ENCODE assay signal across 9 cellular contexts in the genomic region with DNA sequence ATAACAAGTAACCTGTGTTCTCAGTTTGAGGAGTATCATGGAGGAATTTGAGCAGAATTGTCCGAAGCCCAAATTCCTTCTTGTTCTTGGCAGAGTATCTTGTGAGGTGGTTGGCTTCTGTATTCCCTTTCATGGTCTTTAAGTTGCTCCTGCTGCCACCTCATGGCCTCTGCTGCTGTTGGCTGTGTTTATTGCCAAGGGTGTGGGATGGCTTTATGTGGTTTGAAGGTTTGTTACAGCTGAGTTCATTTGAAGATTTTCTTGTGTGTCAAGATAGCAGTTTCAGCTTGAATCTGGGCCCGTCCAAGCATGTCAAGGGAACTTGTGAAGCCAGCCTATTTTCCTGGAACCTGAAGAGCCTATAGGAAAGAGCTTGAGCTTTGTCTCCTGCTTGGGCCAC. TPM values are rescaled to one million over a fixed set of nuclear protein-coding genes. Genes with fewer than 3 reads are reported as not detected.
DNase-seq lines count a peak whose midpoint lies in the region; ATAC-seq, FAIRE-seq and TF ChIP-seq lines count a peak whose summit lies in the region.
"Had no signal": no experiment of that assay in that cellular context is flagged by ENCODE, and none has a peak within 500 bp of the region (broad histone marks: within the 10 kb centered on the region; RNA-seq: fewer than 3 reads in every experiment).

No MANE protein-coding gene starts in this region.

- no peak overlapping the region for H3K27ac Mint-ChIP-seq in astrocyte (ENCODE audit: unreplicated experiment)
- H3K27ac Mint-ChIP-seq: T-helper 1 cell treated with Interleukin-12 subunit alpha and Interleukin-12 subunit beta and Interleukin-4 antibody, amounts not matched to agents 30 μg/mL and 1 μg/mL, for 36 hours had no signal

- H3K27ac ChIP-seq in astrocyte (ENCODE audit: low read depth, low read length) (no peak overlapping the region), SJCRH30 (no peak overlapping the region)

- no peak overlapping the region for H3K4me3 Mint-ChIP-seq in astrocyte (ENCODE audit: unreplicated experiment)
- H3K4me3 Mint-ChIP-seq: T-helper 1 cell treated with Interleukin-12 subunit alpha and Interleukin-12 subunit beta and Interleukin-4 antibody, amounts not matched to agents 30 μg/mL and 1 μg/mL, for 36 hours had no signal

- H3K9ac ChIP-seq in astrocyte (ENCODE audit: low read length): no peak overlapping the region

- no peaks in the 10 kb centered on the region for H3K27me3 ChIP-seq in astrocyte (ENCODE audit: insufficient read depth, low read length)
- H3K27me3 ChIP-seq in SJCRH30: no peaks in the 10 kb centered on the region

- H3K4me2 ChIP-seq in astrocyte (ENCODE audit: low read length): no peak overlapping the region

- no peaks in the 10 kb centered on the region for H3K27me3 Mint-ChIP-seq in astrocyte (ENCODE audit: low read depth, unreplicated experiment)

- peak; percentile 6 for DNase-seq in NCI-H2171 treated with DMSO at 0.1 percent for 48 hours (lab: John Stamatoyannopoulos, UW)
- DNase-seq in NCI-H2171 (lab: John Stamatoyannopoulos, UW): no peak
- peak; percentile 61 for DNase-seq in astrocyte (ENCODE audit: low read depth)
- peak; percentile 6 for DNase-seq in pons (ENCODE audit: low spot score)
- no peak for DNase-seq in NCI-H2196 treated with DMSO at 0.1 percent for 48 hours (lab: John Stamatoyannopoulos, UW; ENCODE audit: unreplicated experiment)
- no peak for DNase-seq in activated CD4-positive, alpha-beta T cell treated with anti-CD3 and anti-CD28 coated beads, Interleukin-2, amount 50 U/mL, for 1 hour
- DNase-seq in SJCRH30: no peak

- H3K4me3 ChIP-seq in astrocyte (ENCODE audit: insufficient read depth, low read depth, low read length): no peak overlapping the region
- no peak overlapping the region for H3K4me3 ChIP-seq in SJCRH30

- TF ChIP-seq CTCF in astrocyte (IDR thresholded peaks at IDR 0.05; ENCODE audit: insufficient read depth, low read depth, low read length): no peak

- H3K9me3 ChIP-seq in astrocyte (ENCODE audit: insufficient read depth, low read depth, low read length) (no peaks in the 10 kb centered on the region), SJCRH30 (replicated peaks) (no peaks in the 10 kb centered on the region)

- no peaks in the 10 kb centered on the region for H4K20me1 ChIP-seq in astrocyte (ENCODE audit: insufficient read depth, low read length)

- no peaks in the 10 kb centered on the region for H3K9me3 Mint-ChIP-seq in astrocyte (ENCODE audit: unreplicated experiment)
- H3K9me3 Mint-ChIP-seq: T-helper 1 cell treated with Interleukin-12 subunit alpha and Interleukin-12 subunit beta and Interleukin-4 antibody, amounts not matched to agents 30 μg/mL and 1 μg/mL, for 36 hours had no signal

- peak; percentile 56 for ATAC-seq in HG03196 (IDR thresholded peaks at IDR 0.05; ENCODE audit: unreplicated experiment)

- H3K36me3 Mint-ChIP-seq in astrocyte (ENCODE audit: low read depth, unreplicated experiment): no peaks in the 10 kb centered on the region

- no peak for FAIRE-seq in astrocyte (lab: Jason Lieb, UNC)

- no peaks in the 10 kb centered on the region for H3K4me1 Mint-ChIP-seq in astrocyte (ENCODE audit: low read depth, unreplicated experiment)

- no peaks in the 10 kb centered on the region for H3K4me1 ChIP-seq in astrocyte (ENCODE audit: insufficient read depth, low read length)
- no peaks in the 10 kb centered on the region for H3K4me1 ChIP-seq in SJCRH30

- H3K36me3 ChIP-seq in astrocyte (ENCODE audit: insufficient read depth, low read length) (no peaks in the 10 kb centered on the region), SJCRH30 (no peaks in the 10 kb centered on the region)

- no peak overlapping the region for H2AFZ ChIP-seq in astrocyte (ENCODE audit: low read depth, low read length)

- H3K79me2 ChIP-seq in astrocyte (ENCODE audit: insufficient read depth, low read length): no peaks in the 10 kb centered on the region

RNA-seq across cellular contexts. Expression of gene TTK, which starts 20.2 kb away (rescaled TPM):
- 3.3 and 4.9 TPM in 2 replicates for total RNA-seq in astrocyte
- total RNA-seq in SJCRH30 (2014; rRNA removed; shearing (Covaris generic)): 71.9 and 82.2 TPM in 2 replicates

RNA-seq across cellular contexts. Expression of gene ELOVL4, which starts 36.9 kb away (rescaled TPM):
- total RNA-seq in astrocyte: 10.0 and 10.4 TPM in 2 replicates
- 8.7 and 9.6 TPM in 2 replicates for total RNA-seq in SJCRH30 (2014; rRNA removed; shearing (Covaris generic))

Comparison
In these comparisons a context has a peak if more than half of its experiments do, and no peak if none do; other contexts are left out.
1. DNase-seq: peak in NCI-H2171 treated with DMSO at 0.1 percent for 48 hours (single experiment), astrocyte (single experiment) and pons (single experiment); none in NCI-H2171 (single experiment), NCI-H2196 treated with DMSO at 0.1 percent for 48 hours (single experiment), activated CD4-positive, alpha-beta T cell treated with anti-CD3 and anti-CD28 coated beads, Interleukin-2, amount 50 U/mL, for 1 hour (single experiment) and SJCRH30 (0 of 2).
2. RNA of gene TTK, which starts 20.2 kb away (total RNA-seq): 71.9 to 82.2 TPM in SJCRH30; 3.3 to 4.9 TPM in astrocyte; every median in the first group is over 10 times any median in the second.